In genomic region chr16:19132898-19133297, GRCh38 we compare ENCODE assay signal across 14 cellular contexts. TPM values are rescaled to one million over a fixed set of nuclear protein-coding genes. Genes with fewer than 3 reads are reported as not detected.
DNase-seq lines count a peak whose midpoint lies in the region; ATAC-seq and TF ChIP-seq lines count a peak whose summit lies in the region.
"Had no signal": no experiment of that assay in that cellular context is flagged by ENCODE, and none has a peak within 500 bp of the region (broad histone marks: within the 10 kb centered on the region; RNA-seq: fewer than 3 reads in every experiment).

No MANE protein-coding gene starts in this region.

- H3K4me1 ChIP-seq in heart left ventricle = peaks cover 0 to 76% (median 55%) of the 10 kb centered on the region in 12 donors
- peaks cover 58 to 91% (median 66%) of the 10 kb centered on the region in 3 donors for H3K4me1 ChIP-seq in esophagus squamous epithelium
- H3K4me1 ChIP-seq in upper lobe of right lung = peaks cover 63% of the 10 kb centered on the region

- TF ChIP-seq POLR2A in heart left ventricle (IDR thresholded peaks at IDR 0.05) = no peak
- TF ChIP-seq POLR2A in esophagus squamous epithelium (IDR thresholded peaks at IDR 0.05) = no peak

- TF ChIP-seq CTCF in heart left ventricle (IDR thresholded peaks at IDR 0.05) = no peak
- TF ChIP-seq CTCF in esophagus squamous epithelium (IDR thresholded peaks at IDR 0.05) = no peak
- TF ChIP-seq CTCF in upper lobe of right lung (IDR thresholded peaks at IDR 0.05) = no peak

- 78 to 84% (median 82%) methylated on average over 9 to 11 of the region's 11 CpGs for WGBS in heart left ventricle, 4 donors
- 82 to 83% methylated on average over 7 to 9 of the region's 11 CpGs for WGBS in esophagus squamous epithelium, 2 donors

- H3K27me3 ChIP-seq in heart left ventricle (no peaks in the 10 kb centered on the region), esophagus squamous epithelium (no peaks in the 10 kb centered on the region), upper lobe of right lung (no peaks in the 10 kb centered on the region)
- H3K27me3 ChIP-seq: hepatocyte had no signal

- H3K36me3 ChIP-seq in heart left ventricle (no peaks in the 10 kb centered on the region), esophagus squamous epithelium (no peaks in the 10 kb centered on the region), upper lobe of right lung (no peaks in the 10 kb centered on the region)

- ATAC-seq in heart left ventricle (no peak), Right ventricle myocardium superior (ENCODE audit: poor library complexity) (no peak), upper lobe of right lung (no peak), HG02759 (IDR thresholded peaks at IDR 0.05; ENCODE audit: unreplicated experiment) (no peak)

- H3K4me3 ChIP-seq in heart left ventricle (no peak overlapping the region), esophagus squamous epithelium (no peak overlapping the region), upper lobe of right lung (no peak overlapping the region)
- H3K4me3 ChIP-seq: hepatocyte had no signal

- H3K9me3 ChIP-seq in heart left ventricle (no peaks in the 10 kb centered on the region), esophagus squamous epithelium (no peaks in the 10 kb centered on the region), upper lobe of right lung (no peaks in the 10 kb centered on the region)

- intact Hi-C loops in heart left ventricle (cut with DNase I) (loop anchor here in 1 of 10 donors (10.0 kb wide), 1 partner anchor 48 kb away; no protein-coding TSS in a partner anchor), Right ventricle myocardium superior (cut with DNase I) (no loop called here), esophagus squamous epithelium (cut with DNase I) (no loop called here), upper lobe of right lung (cut with DNase I) (no loop called here)

- DNase-seq in heart left ventricle (no peak), Right ventricle myocardium superior (no peak), NCI-H524 (lab: John Stamatoyannopoulos, UW) (peak; percentile 95 to 99), esophagus squamous epithelium (lab: John Stamatoyannopoulos, UW) (no peak), upper lobe of right lung (no peak), T-helper 9 cell (no peak)
- no peak for DNase-seq in activated CD4-positive, CD25-positive, alpha-beta regulatory T cell treated with anti-CD3 and anti-CD28 coated beads, Interleukin-2, amount 50 U/mL, for 72 hours
- DNase-seq: activated CD4-positive, alpha-beta memory T cell treated with anti-CD3 and anti-CD28 coated beads for 36 hours; Kasumi-1; NCI-H1694 treated with DMSO at 0.1 percent for 48 hours; NCI-H774; stimulated activated CD4-positive, alpha-beta T cell treated with anti-CD3 and anti-CD28 coated beads, Interleukin-1b, Interleukin-23, amount 100 ng/mL, for 48 hours had no signal

- H3K27ac ChIP-seq in heart left ventricle = peak overlapping the region in 9 of 12 donors; percentile 77 to 94 (median 86)
- peak overlapping the region; percentile 30 to 79 (median 66) for H3K27ac ChIP-seq in esophagus squamous epithelium
- peak overlapping the region; percentile 81 for H3K27ac ChIP-seq in upper lobe of right lung

RNA-seq across cellular contexts. Expression of gene ITPRIPL2, which starts 19.1 kb away (rescaled TPM):
- 10 to 100 TPM; 11.0 to 43.2 (median 16.3) TPM for total RNA-seq in heart left ventricle
- 1 to 10 TPM; 3.1 to 7.2 TPM for polyA plus RNA-seq in heart left ventricle
- total RNA-seq in Right ventricle myocardium superior = 15.7 TPM
- 10 to 100 TPM; 18.3 to 78.6 (median 42.4) TPM for total RNA-seq in esophagus squamous epithelium
- 68.9 TPM for total RNA-seq in upper lobe of right lung

RNA-seq across cellular contexts. Expression of gene SYT17, which starts 35.1 kb away (rescaled TPM):
- 1 to 10 TPM in 3 of 9 donors, under 1 TPM in 6; 0.23 to 5.2 (median 0.76) TPM for total RNA-seq in heart left ventricle
- polyA plus RNA-seq in heart left ventricle = under 1 TPM; 0.38 to 0.53 TPM
- total RNA-seq in Right ventricle myocardium superior = 0.54 TPM
- total RNA-seq in esophagus squamous epithelium = 1 to 10 TPM in 3 of 4 donors, under 1 TPM in 1; 0.88 to 7.6 (median 4.7) TPM
- 13.7 TPM for total RNA-seq in upper lobe of right lung

Comparison
In these comparisons a context has a peak if more than half of its experiments do, and no peak if none do; other contexts are left out.
1. DNase-seq: peak in NCI-H524 (2 of 2); none in heart left ventricle (0 of 5), Right ventricle myocardium superior (single experiment), esophagus squamous epithelium (single experiment), upper lobe of right lung (single experiment), activated CD4-positive, CD25-positive, alpha-beta regulatory T cell treated with anti-CD3 and anti-CD28 coated beads, Interleukin-2, amount 50 U/mL, for 72 hours (single experiment) and T-helper 9 cell (single experiment).
2. Peak in every context shown above with its lines, with median percentiles within 50 percentile points of each other: H3K27ac ChIP-seq.